Comparison of ENCODE assay signal across 8 cellular contexts in the genomic region with DNA sequence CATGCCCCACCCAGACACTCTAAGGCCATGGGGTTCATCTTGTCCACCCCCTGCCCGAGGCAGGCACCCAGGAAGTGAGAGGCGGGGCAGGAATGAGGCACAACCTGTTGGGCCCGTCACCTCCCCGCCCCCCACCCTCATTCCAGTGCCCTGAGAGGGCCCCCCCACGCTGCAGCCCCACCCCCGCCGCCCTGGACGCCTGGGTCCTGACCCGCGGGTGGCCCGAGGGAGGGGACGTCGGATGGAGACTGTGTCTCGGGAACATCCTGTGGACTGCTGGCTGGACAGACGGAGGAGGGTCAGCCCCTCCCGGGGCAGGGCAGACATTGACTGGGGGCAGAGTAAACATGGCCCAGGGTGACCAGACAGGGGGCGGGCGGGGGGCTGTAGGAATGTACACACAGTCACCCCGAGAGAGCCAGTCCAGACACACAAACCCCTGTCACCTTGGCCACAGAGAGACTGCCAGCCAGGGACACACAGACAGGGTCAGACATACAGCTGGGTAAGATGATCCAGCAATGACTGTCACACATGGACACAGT. TPM values are rescaled to one million over a fixed set of nuclear protein-coding genes. Genes with fewer than 3 reads are reported as not detected.
DNase-seq lines count a peak whose midpoint lies in the region; ATAC-seq and TF ChIP-seq lines count a peak whose summit lies in the region.

No MANE protein-coding gene starts in this region.

- peaks cover 45% of the 10 kb centered on the region for H3F3A ChIP-seq in DOHH2 (ENCODE audit: control insufficient read depth, insufficient read depth)

- peaks cover 7% of the 10 kb centered on the region for H3K4me1 Mint-ChIP-seq in progenitor cell of endocrine pancreas (ENCODE audit: low read depth)

- peak overlapping the region; percentile 93 for H3K4me2 ChIP-seq in DOHH2 (ENCODE audit: low read length)

- peak overlapping the region; percentile 29 for H3K27ac Mint-ChIP-seq in progenitor cell of endocrine pancreas

- H3K27ac ChIP-seq in DOHH2 (ENCODE audit: low read depth, low read length) (peak overlapping the region; percentile 75), VCaP (peak overlapping the region; percentile 78), cardiac muscle cell (peak overlapping the region; percentile 68)

- H3K4me3 Mint-ChIP-seq in progenitor cell of endocrine pancreas (ENCODE audit: low read depth): peak overlapping the region; percentile 65

- no peaks in the 10 kb centered on the region for H3K36me3 Mint-ChIP-seq in progenitor cell of endocrine pancreas (ENCODE audit: insufficient read depth)

- DNase-seq in cardiac muscle cell (ENCODE audit: low read depth in 1 of 2, low spot score in 1 of 2) (no peak), progenitor cell of endocrine pancreas (ENCODE audit: low spot score, unreplicated experiment) (no peak), SKM-1 treated with dmso at 0.1 percent for 144 hours (lab: John Stamatoyannopoulos, UW; ENCODE audit: unreplicated experiment) (no peak)
- no peak for DNase-seq in stimulated activated CD4-positive, alpha-beta T cell treated with anti-CD3 and anti-CD28 coated beads, Interleukin-12 subunit alpha, Interleukin-12 subunit beta, amount 100 ng/mL, for 4 hours

- H3K4me3 ChIP-seq in DOHH2 (ENCODE audit: low read length) (peak overlapping the region; percentile 77), cardiac muscle cell (no peak overlapping the region)

- no peak for TF ChIP-seq CTCF in DOHH2 (IDR thresholded peaks at IDR 0.05; ENCODE audit: low read depth, low read length, poor library complexity, severe bottlenecking)
- TF ChIP-seq CTCF in VCaP (conservative IDR thresholded peaks at IDR 0.05): no peak
- TF ChIP-seq CTCF in cardiac muscle cell (IDR thresholded peaks at IDR 0.05; ENCODE audit: low read depth, low read length): no peak
- no peak for TF ChIP-seq CTCF in progenitor cell of endocrine pancreas (IDR thresholded peaks at IDR 0.05; ENCODE audit: unreplicated experiment)

- H3K9me2 ChIP-seq in DOHH2 (replicated peaks; ENCODE audit: control insufficient read depth, low read length): no peaks in the 10 kb centered on the region

- H3K9me3 Mint-ChIP-seq in progenitor cell of endocrine pancreas (ENCODE audit: low read depth): no peaks in the 10 kb centered on the region

- no peaks in the 10 kb centered on the region for H3K36me3 ChIP-seq in DOHH2 (ENCODE audit: control insufficient read depth, low read length)
- H3K36me3 ChIP-seq in cardiac muscle cell: no peaks in the 10 kb centered on the region

- H3K79me2 ChIP-seq in DOHH2 (ENCODE audit: control insufficient read depth, low read length): 0 out of 2 replicates have a peak, but pooled peaks cover under 1% of the 10 kb centered on the region

- H3K27me3 ChIP-seq in DOHH2 (ENCODE audit: control insufficient read depth, low read length): no peaks in the 10 kb centered on the region
- no peaks in the 10 kb centered on the region for H3K27me3 ChIP-seq in cardiac muscle cell

- H3K4me1 ChIP-seq in DOHH2 (ENCODE audit: control insufficient read depth, low read length) (peaks cover 83% of the 10 kb centered on the region), cardiac muscle cell (ENCODE audit: low read depth) (peaks cover 34% of the 10 kb centered on the region)

- H3K27me3 Mint-ChIP-seq in progenitor cell of endocrine pancreas: peaks cover 7% of the 10 kb centered on the region

- no peaks in the 10 kb centered on the region for H4K20me1 ChIP-seq in DOHH2 (ENCODE audit: control insufficient read depth, insufficient read depth, low read depth, low read length)

- ATAC-seq in GM18907 (IDR thresholded peaks at IDR 0.05; ENCODE audit: unreplicated experiment): no peak
- ATAC-seq in HG02678 (IDR thresholded peaks at IDR 0.05; ENCODE audit: unreplicated experiment): no peak

- no peaks in the 10 kb centered on the region for H3K9me3 ChIP-seq in DOHH2 (ENCODE audit: control insufficient read depth, insufficient read depth, low read length)
- no peaks in the 10 kb centered on the region for H3K9me3 ChIP-seq in cardiac muscle cell (ENCODE audit: low read depth)

RNA-seq across cellular contexts. Expression of a gene that starts 7.4 kb away (rescaled TPM):
- total RNA-seq in cardiac muscle cell (57.6 and 103 TPM in 2 replicates), progenitor cell of endocrine pancreas (5.7 and 6.0 TPM in 2 replicates)
- polyA plus RNA-seq in cardiac muscle cell: 37.2 and 48.3 TPM in 2 replicates

RNA-seq across cellular contexts. Expression of a gene that starts 8.6 kb away (rescaled TPM):
- total RNA-seq in cardiac muscle cell (28.5 and 54.4 TPM in 2 replicates), progenitor cell of endocrine pancreas (115 TPM in 2 replicates)
- 31.1 and 41.6 TPM in 2 replicates for polyA plus RNA-seq in cardiac muscle cell

RNA-seq across cellular contexts. Expression of a gene that starts 17.7 kb away (rescaled TPM):
- total RNA-seq in cardiac muscle cell (1,316 and 1,694 TPM in 2 replicates), progenitor cell of endocrine pancreas (524 and 554 TPM in 2 replicates)
- polyA plus RNA-seq in cardiac muscle cell: 1,469 and 1,719 TPM in 2 replicates

RNA-seq across cellular contexts. Expression of a gene that starts 17.9 kb away (rescaled TPM):
- 0.63 TPM in 1 of 2 replicates, not detected in the other for total RNA-seq in cardiac muscle cell
- polyA plus RNA-seq in cardiac muscle cell: 15.0 and 19.0 TPM in 2 replicates
- total RNA-seq in progenitor cell of endocrine pancreas: 16.5 and 22.7 TPM in 2 replicates

RNA-seq across cellular contexts. Expression of a gene that starts 22.5 kb away (rescaled TPM):
- total RNA-seq in cardiac muscle cell: 20.4 and 29.0 TPM in 2 replicates
- 40.4 and 57.3 TPM in 2 replicates for polyA plus RNA-seq in cardiac muscle cell
- 32.8 and 37.4 TPM in 2 replicates for total RNA-seq in progenitor cell of endocrine pancreas
